13 cellular contexts compared by ENCODE assay signal in genomic region chr7:92255308-92255707, GRCh38. TPM values are rescaled to one million over a fixed set of nuclear protein-coding genes. Genes with fewer than 3 reads are reported as not detected.
A peak's percentile ranks its signal among the peaks of the same experiment; 100 is the strongest.
DNase-seq lines count a peak whose midpoint lies in the region; ATAC-seq and TF ChIP-seq lines count a peak whose summit lies in the region.
"Had no signal": no experiment of that assay in that cellular context is flagged by ENCODE, and none has a peak within 500 bp of the region (broad histone marks: within the 10 kb centered on the region; RNA-seq: fewer than 3 reads in every experiment).

No MANE protein-coding gene starts in this region.

- H3K4me1 ChIP-seq in heart right ventricle (peaks cover 0 to 59% (median 12%) of the 10 kb centered on the region in 9 donors), right lobe of liver (no peaks in the 10 kb centered on the region)

- H3K4me3 ChIP-seq in heart right ventricle = no peak overlapping the region
- H3K4me3 ChIP-seq in right lobe of liver = no peak overlapping the region
- H3K4me3 ChIP-seq: esophagus muscularis mucosa, transverse colon had no signal

- peaks cover 14% of the 10 kb centered on the region for H3K36me3 Mint-ChIP-seq in activated naive CD4-positive, alpha-beta T cell treated with anti-CD3 and anti-CD28 coated beads, Interleukin-2, amount 50 U/mL, for 24 hours
- peaks cover 20% of the 10 kb centered on the region for H3K36me3 Mint-ChIP-seq in activated naive CD4-positive, alpha-beta T cell treated with anti-CD3 and anti-CD28 coated beads for 36 hours (ENCODE audit: low read depth)
- peaks cover 30% of the 10 kb centered on the region for H3K36me3 Mint-ChIP-seq in type B pancreatic cell
- H3K36me3 Mint-ChIP-seq in activated CD4-positive, alpha-beta T cell treated with anti-CD3 and anti-CD28 coated beads, Interleukin-2, amount 10 ng/mL, durations not matched to agents 24 days and 14 days (ENCODE audit: low read depth) = peaks cover 30% of the 10 kb centered on the region
- H3K36me3 Mint-ChIP-seq in activated CD4-positive, alpha-beta T cell treated with anti-CD3 and anti-CD28 coated beads, Interleukin-2, amount 10 ng/mL, durations not matched to agents 7 days and 5 days (ENCODE audit: low read depth) = peaks cover 29% of the 10 kb centered on the region

- H3K27ac ChIP-seq in heart right ventricle (no peak overlapping the region), right lobe of liver (no peak overlapping the region)
- H3K27ac ChIP-seq: esophagus muscularis mucosa, transverse colon had no signal

- peaks cover 5% of the 10 kb centered on the region for H3K9me3 Mint-ChIP-seq in activated naive CD4-positive, alpha-beta T cell treated with anti-CD3 and anti-CD28 coated beads, Interleukin-2, amount 50 U/mL, for 24 hours
- peaks cover 5% of the 10 kb centered on the region for H3K9me3 Mint-ChIP-seq in activated naive CD4-positive, alpha-beta T cell treated with anti-CD3 and anti-CD28 coated beads for 36 hours
- H3K9me3 Mint-ChIP-seq in type B pancreatic cell = peaks cover 4% of the 10 kb centered on the region
- H3K9me3 Mint-ChIP-seq in activated CD4-positive, alpha-beta T cell treated with anti-CD3 and anti-CD28 coated beads, Interleukin-2, amount 10 ng/mL, durations not matched to agents 24 days and 14 days = peaks cover 4% of the 10 kb centered on the region
- peaks cover 5% of the 10 kb centered on the region for H3K9me3 Mint-ChIP-seq in activated CD4-positive, alpha-beta T cell treated with anti-CD3 and anti-CD28 coated beads, Interleukin-2, amount 10 ng/mL, durations not matched to agents 7 days and 5 days

- H3K27me3 ChIP-seq in heart right ventricle (no peaks in the 10 kb centered on the region), right lobe of liver (no peaks in the 10 kb centered on the region)
- H3K27me3 ChIP-seq: esophagus muscularis mucosa, transverse colon had no signal

- peaks cover 55% of the 10 kb centered on the region for H3K4me1 Mint-ChIP-seq in activated naive CD4-positive, alpha-beta T cell treated with anti-CD3 and anti-CD28 coated beads, Interleukin-2, amount 50 U/mL, for 24 hours
- H3K4me1 Mint-ChIP-seq in activated naive CD4-positive, alpha-beta T cell treated with anti-CD3 and anti-CD28 coated beads for 36 hours (ENCODE audit: low read depth) = peaks cover 37% of the 10 kb centered on the region
- H3K4me1 Mint-ChIP-seq in type B pancreatic cell (ENCODE audit: unreplicated experiment) = peaks cover 3% of the 10 kb centered on the region
- peaks cover 23% of the 10 kb centered on the region for H3K4me1 Mint-ChIP-seq in activated CD4-positive, alpha-beta T cell treated with anti-CD3 and anti-CD28 coated beads, Interleukin-2, amount 10 ng/mL, durations not matched to agents 24 days and 14 days
- peaks cover 11% of the 10 kb centered on the region for H3K4me1 Mint-ChIP-seq in activated CD4-positive, alpha-beta T cell treated with anti-CD3 and anti-CD28 coated beads, Interleukin-2, amount 10 ng/mL, durations not matched to agents 7 days and 5 days

- H3K36me3 ChIP-seq in heart right ventricle = no peaks in the 10 kb centered on the region
- H3K36me3 ChIP-seq in right lobe of liver = no peaks in the 10 kb centered on the region
- H3K36me3 ChIP-seq: esophagus muscularis mucosa, transverse colon had no signal

- H3K9me3 ChIP-seq in heart right ventricle (no peaks in the 10 kb centered on the region), right lobe of liver (no peaks in the 10 kb centered on the region)
- H3K9me3 ChIP-seq: esophagus muscularis mucosa, transverse colon had no signal

- no peak for TF ChIP-seq POLR2A in right lobe of liver (IDR thresholded peaks at IDR 0.05)

- CTCF ChIA-PET in activated naive CD4-positive, alpha-beta T cell treated with anti-CD3 and anti-CD28 coated beads for 36 hours (lab: Charles Lee) = no interaction called here
- CTCF ChIA-PET in activated CD4-positive, alpha-beta T cell treated with anti-CD3 and anti-CD28 coated beads, Interleukin-2, amount 10 ng/mL, durations not matched to agents 7 days and 5 days (lab: Charles Lee) = interaction anchor here (1.7 kb wide), 1 partner anchor 10 kb away, joined by 4 read pairs; no protein-coding TSS in a partner anchor

- no peaks in the 10 kb centered on the region for H3K27me3 Mint-ChIP-seq in activated naive CD4-positive, alpha-beta T cell treated with anti-CD3 and anti-CD28 coated beads, Interleukin-2, amount 50 U/mL, for 24 hours
- H3K27me3 Mint-ChIP-seq in activated naive CD4-positive, alpha-beta T cell treated with anti-CD3 and anti-CD28 coated beads for 36 hours (ENCODE audit: low read depth) = no peaks in the 10 kb centered on the region
- no peaks in the 10 kb centered on the region for H3K27me3 Mint-ChIP-seq in type B pancreatic cell
- no peaks in the 10 kb centered on the region for H3K27me3 Mint-ChIP-seq in activated CD4-positive, alpha-beta T cell treated with anti-CD3 and anti-CD28 coated beads, Interleukin-2, amount 10 ng/mL, durations not matched to agents 24 days and 14 days
- H3K27me3 Mint-ChIP-seq in activated CD4-positive, alpha-beta T cell treated with anti-CD3 and anti-CD28 coated beads, Interleukin-2, amount 10 ng/mL, durations not matched to agents 7 days and 5 days = no peaks in the 10 kb centered on the region
- H3K27me3 Mint-ChIP-seq: brain had no signal

- WGBS in heart right ventricle, 2 donors = 72 to 74% methylated on average over 4 of the region's 4 CpGs
- WGBS in right lobe of liver (ENCODE audit: insufficient coverage, low coverage, low lambda C conversion rate, missing lambda C conversion rate) = 80% methylated on average over 4 of the region's 4 CpGs

- POLR2A ChIA-PET in activated CD4-positive, alpha-beta T cell treated with anti-CD3 and anti-CD28 coated beads, Interleukin-2, amount 10 ng/mL, durations not matched to agents 7 days and 5 days (lab: Charles Lee) = no interaction called here

- no peak for DNase-seq in activated naive CD4-positive, alpha-beta T cell treated with anti-CD3 and anti-CD28 coated beads for 36 hours
- DNase-seq in amniotic epithelial cell (ENCODE audit: low read depth) (peak; percentile 88), heart right ventricle (no peak), type B pancreatic cell (ENCODE audit: extremely low spot score, unreplicated experiment) (no peak), right lobe of liver (no peak)
- no peak for DNase-seq in activated CD4-positive, alpha-beta T cell treated with anti-CD3 and anti-CD28 coated beads, Interleukin-2, amount 10 ng/mL, durations not matched to agents 24 days and 14 days
- no peak for DNase-seq in activated CD4-positive, alpha-beta T cell treated with anti-CD3 and anti-CD28 coated beads, Interleukin-2, amount 10 ng/mL, durations not matched to agents 7 days and 5 days
- DNase-seq: NCI-H774, transverse colon had no signal

- peak overlapping the region; percentile 33 for H3K27ac Mint-ChIP-seq in activated naive CD4-positive, alpha-beta T cell treated with anti-CD3 and anti-CD28 coated beads, Interleukin-2, amount 50 U/mL, for 24 hours
- no peak overlapping the region for H3K27ac Mint-ChIP-seq in activated naive CD4-positive, alpha-beta T cell treated with anti-CD3 and anti-CD28 coated beads for 36 hours
- H3K27ac Mint-ChIP-seq in type B pancreatic cell = peak overlapping the region; percentile 50
- no peak overlapping the region for H3K27ac Mint-ChIP-seq in activated CD4-positive, alpha-beta T cell treated with anti-CD3 and anti-CD28 coated beads, Interleukin-2, amount 10 ng/mL, durations not matched to agents 24 days and 14 days
- no peak overlapping the region for H3K27ac Mint-ChIP-seq in activated CD4-positive, alpha-beta T cell treated with anti-CD3 and anti-CD28 coated beads, Interleukin-2, amount 10 ng/mL, durations not matched to agents 7 days and 5 days
- H3K27ac Mint-ChIP-seq: brain had no signal

- TF ChIP-seq CTCF in heart right ventricle (IDR thresholded peaks at IDR 0.05) (no peak), type B pancreatic cell (conservative IDR thresholded peaks at IDR 0.05) (no peak), right lobe of liver (IDR thresholded peaks at IDR 0.05) (no peak)

- intact Hi-C loops in activated naive CD4-positive, alpha-beta T cell treated with anti-CD3 and anti-CD28 coated beads for 36 hours (cut with micrococcal nuclease) = no loop called here
- intact Hi-C loops in heart right ventricle (cut with DNase I) = loop anchor here in 1 of 10 donors (5.0 kb wide), 1 partner anchor 37 kb away; no protein-coding TSS in a partner anchor
- intact Hi-C loops in activated CD4-positive, alpha-beta T cell treated with anti-CD3 and anti-CD28 coated beads, Interleukin-2, amount 10 ng/mL, durations not matched to agents 24 days and 14 days (cut with micrococcal nuclease) = no loop called here
- intact Hi-C loops in right lobe of liver (cut with DNase I) = no loop called here

- ATAC-seq in heart right ventricle (peak in 5 of 8 donors; percentile 52 to 73 (median 66)), right lobe of liver (no peak)
- ATAC-seq: left lobe of liver had no signal

- H3K4me3 Mint-ChIP-seq in activated naive CD4-positive, alpha-beta T cell treated with anti-CD3 and anti-CD28 coated beads, Interleukin-2, amount 50 U/mL, for 24 hours = no peak overlapping the region
- H3K4me3 Mint-ChIP-seq in activated naive CD4-positive, alpha-beta T cell treated with anti-CD3 and anti-CD28 coated beads for 36 hours = no peak overlapping the region
- no peak overlapping the region for H3K4me3 Mint-ChIP-seq in type B pancreatic cell
- no peak overlapping the region for H3K4me3 Mint-ChIP-seq in activated CD4-positive, alpha-beta T cell treated with anti-CD3 and anti-CD28 coated beads, Interleukin-2, amount 10 ng/mL, durations not matched to agents 24 days and 14 days
- H3K4me3 Mint-ChIP-seq in activated CD4-positive, alpha-beta T cell treated with anti-CD3 and anti-CD28 coated beads, Interleukin-2, amount 10 ng/mL, durations not matched to agents 7 days and 5 days = no peak overlapping the region
- H3K4me3 Mint-ChIP-seq: brain had no signal

RNA-seq across cellular contexts. Expression of gene ANKIB1, which starts 9.5 kb away (rescaled TPM):
- total RNA-seq in activated naive CD4-positive, alpha-beta T cell treated with anti-CD3 and anti-CD28 coated beads for 36 hours = 10 to 100 TPM; 37.9 to 38.4 TPM
- total RNA-seq in heart right ventricle = 10 to 100 TPM; 28.7 to 71.0 (median 45.7) TPM
- 10 to 100 TPM in 1 of 2 donors, 1 to 10 TPM in 1; 5.5 to 11.2 TPM for polyA plus RNA-seq in heart right ventricle
- total RNA-seq in type B pancreatic cell (ENCODE audit: low replicate concordance) = 58.7 and 65.0 TPM in 2 replicates
- 54.3 and 55.7 TPM in 2 replicates for total RNA-seq in activated CD4-positive, alpha-beta T cell treated with anti-CD3 and anti-CD28 coated beads, Interleukin-2, amount 10 ng/mL, durations not matched to agents 24 days and 14 days
- total RNA-seq in right lobe of liver = 10 to 100 TPM in 5 of 6 experiments, 1 to 10 TPM in 1; 9.3 to 20.8 (median 15.0) TPM
- 10 to 100 TPM; 57.7 to 82.0 TPM for total RNA-seq in activated CD4-positive, alpha-beta T cell treated with anti-CD3 and anti-CD28 coated beads, Interleukin-2, amount 10 ng/mL, durations not matched to agents 7 days and 5 days

RNA-seq across cellular contexts. Expression of gene KRIT1, which starts 9.6 kb away (rescaled TPM):
- total RNA-seq in activated naive CD4-positive, alpha-beta T cell treated with anti-CD3 and anti-CD28 coated beads for 36 hours = 10 to 100 TPM; 21.5 to 27.9 TPM
- total RNA-seq in heart right ventricle = 10 to 100 TPM; 21.9 to 40.8 (median 32.1) TPM
- 10 to 100 TPM; 12.0 to 18.6 TPM for polyA plus RNA-seq in heart right ventricle
- 34.8 and 43.5 TPM in 2 replicates for total RNA-seq in type B pancreatic cell (ENCODE audit: low replicate concordance)
- 47.3 and 49.2 TPM in 2 replicates for total RNA-seq in activated CD4-positive, alpha-beta T cell treated with anti-CD3 and anti-CD28 coated beads, Interleukin-2, amount 10 ng/mL, durations not matched to agents 24 days and 14 days
- 10 to 100 TPM; 15.9 to 32.3 (median 22.6) TPM for total RNA-seq in right lobe of liver
- 10 to 100 TPM; 45.8 to 49.0 TPM for total RNA-seq in activated CD4-positive, alpha-beta T cell treated with anti-CD3 and anti-CD28 coated beads, Interleukin-2, amount 10 ng/mL, durations not matched to agents 7 days and 5 days

Comparison
In these comparisons a context has a peak if more than half of its experiments do, and no peak if none do; other contexts are left out.
1. H3K27ac Mint-ChIP-seq: peak in activated naive CD4-positive, alpha-beta T cell treated with anti-CD3 and anti-CD28 coated beads, Interleukin-2, amount 50 U/mL, for 24 hours (single experiment) and type B pancreatic cell (single experiment); none in activated naive CD4-positive, alpha-beta T cell treated with anti-CD3 and anti-CD28 coated beads for 36 hours (single experiment), activated CD4-positive, alpha-beta T cell treated with anti-CD3 and anti-CD28 coated beads, Interleukin-2, amount 10 ng/mL, durations not matched to agents 24 days and 14 days (single experiment) and activated CD4-positive, alpha-beta T cell treated with anti-CD3 and anti-CD28 coated beads, Interleukin-2, amount 10 ng/mL, durations not matched to agents 7 days and 5 days (single experiment).
2. ATAC-seq: peak in heart right ventricle (5 of 8); none in right lobe of liver (0 of 4).